ENCODE assay signal across 12 cellular contexts in genomic region chr4:139171878-139172691, GRCh38. TPM values are rescaled to one million over a fixed set of nuclear protein-coding genes. Genes with fewer than 3 reads are reported as not detected.
DNase-seq lines count a peak whose midpoint lies in the region; ATAC-seq, FAIRE-seq and TF ChIP-seq lines count a peak whose summit lies in the region.
"Had no signal": no experiment of that assay in that cellular context is flagged by ENCODE, and none has a peak within 500 bp of the region (broad histone marks: within the 10 kb centered on the region; RNA-seq: fewer than 3 reads in every experiment).

No MANE protein-coding gene starts in this region.

- no peak overlapping the region for H3K4me2 ChIP-seq in mesenchymal stem cell (ENCODE audit: low read length, poor library complexity, severe bottlenecking)

- no peak for DNase-seq in GM12891 (ENCODE audit: insufficient read length, low spot score)
- DNase-seq in adipocyte (ENCODE audit: low read depth): peak; percentile 84
- DNase-seq in mesenchymal stem cell: peak; percentile 53
- DNase-seq in vagina (ENCODE audit: extremely low spot score in 2 of 2): no peak
- DNase-seq in stimulated activated naive B cell treated with anti-CD40 and anti-IgM and Interleukin-4, amounts not matched to agents 10 μg/mL and 1 μg/mL and 100 μg/mL, for 72 hours: no peak
- DNase-seq: amygdala, T1000 had no signal

- ATAC-seq in HG02610 (IDR thresholded peaks at IDR 0.05; ENCODE audit: unreplicated experiment): no peak
- no peak for ATAC-seq in stimulated activated naive B cell treated with anti-CD40 and anti-IgM and Interleukin-4, amounts not matched to agents 10 μg/mL and 1 μg/mL and 100 μg/mL, for 72 hours (replicated peaks)
- ATAC-seq: sciatic nerve had no signal

- no peaks in the 10 kb centered on the region for H3K36me3 ChIP-seq in HUES64 (ENCODE audit: insufficient read depth, low read length)
- H3K36me3 ChIP-seq in adipocyte (ENCODE audit: control insufficient read depth, insufficient read depth, low read length, severe bottlenecking): no peaks in the 10 kb centered on the region
- H3K36me3 ChIP-seq in mesenchymal stem cell (ENCODE audit: control insufficient read depth in 1 of 2, insufficient read depth in 2 of 2, low read depth in 1 of 2, low read length in 2 of 2): no peaks in the 10 kb centered on the region
- no peaks in the 10 kb centered on the region for H3K36me3 ChIP-seq in vagina
- H3K36me3 ChIP-seq: thoracic aorta had no signal

- H4K91ac ChIP-seq in mesenchymal stem cell (ENCODE audit: low read length): no peak overlapping the region

- no peak for TF ChIP-seq CTCF in vagina (IDR thresholded peaks at IDR 0.05)

- H3K27ac Mint-ChIP-seq in stimulated activated naive B cell treated with anti-CD40 and anti-IgM and Interleukin-4, amounts not matched to agents 10 μg/mL and 1 μg/mL and 100 μg/mL, for 72 hours: no peak overlapping the region

- no peaks in the 10 kb centered on the region for H3K27me3 Mint-ChIP-seq in stimulated activated naive B cell treated with anti-CD40 and anti-IgM and Interleukin-4, amounts not matched to agents 10 μg/mL and 1 μg/mL and 100 μg/mL, for 72 hours

- H3K14ac ChIP-seq in mesenchymal stem cell (ENCODE audit: low read length in 2 of 2): no peak overlapping the region

- H3K4me1 ChIP-seq in HUES64 (ENCODE audit: insufficient read depth, low read length): peaks cover 43% of the 10 kb centered on the region
- H3K4me1 ChIP-seq in adipocyte (ENCODE audit: control insufficient read depth, insufficient read depth, low read length): peaks cover 31% of the 10 kb centered on the region
- H3K4me1 ChIP-seq in mesenchymal stem cell (ENCODE audit: control insufficient read depth, insufficient read depth, low read depth, low read length): peaks cover 3% of the 10 kb centered on the region
- peaks cover 49% of the 10 kb centered on the region for H3K4me1 ChIP-seq in vagina

- no peak overlapping the region for H3K9ac ChIP-seq in HUES64 (ENCODE audit: low read depth, low read length)
- no peak overlapping the region for H3K9ac ChIP-seq in adipocyte (ENCODE audit: low read length)
- peak overlapping the region; percentile 75 for H3K9ac ChIP-seq in mesenchymal stem cell (ENCODE audit: low read length)

- H3K36me3 Mint-ChIP-seq in stimulated activated naive B cell treated with anti-CD40 and anti-IgM and Interleukin-4, amounts not matched to agents 10 μg/mL and 1 μg/mL and 100 μg/mL, for 72 hours: no peaks in the 10 kb centered on the region

- H3K23ac ChIP-seq in mesenchymal stem cell (ENCODE audit: low read length in 2 of 2): no peak overlapping the region

- no peak overlapping the region for H2BK120ac ChIP-seq in mesenchymal stem cell (ENCODE audit: low read depth, low read length)

- H2BK5ac ChIP-seq in mesenchymal stem cell (ENCODE audit: low read depth, low read length, poor library complexity, severe bottlenecking): no peak overlapping the region

- H3K4ac ChIP-seq in mesenchymal stem cell (ENCODE audit: low read depth in 1 of 2, low read length in 2 of 2): no peak overlapping the region

- peaks cover 7% of the 10 kb centered on the region for H3K79me1 ChIP-seq in mesenchymal stem cell (replicated peaks; ENCODE audit: low read length, poor library complexity, severe bottlenecking)

- intact Hi-C loops in vagina (cut with DNase I): no loop called here

- H2BK15ac ChIP-seq in mesenchymal stem cell (ENCODE audit: low read depth, poor library complexity, severe bottlenecking): no peak overlapping the region

- no peak overlapping the region for H2BK12ac ChIP-seq in mesenchymal stem cell (ENCODE audit: low read length in 2 of 2)

- TF ChIP-seq POLR2A in GM12891 (IDR thresholded peaks at IDR 0.05; ENCODE audit: low read depth, low read length) (no peak), vagina (IDR thresholded peaks at IDR 0.05) (no peak)

- H2AK5ac ChIP-seq in mesenchymal stem cell (ENCODE audit: low read length, severe bottlenecking): no peak overlapping the region

- H3K9me3 Mint-ChIP-seq in stimulated activated naive B cell treated with anti-CD40 and anti-IgM and Interleukin-4, amounts not matched to agents 10 μg/mL and 1 μg/mL and 100 μg/mL, for 72 hours: no peaks in the 10 kb centered on the region

- H3K9me3 ChIP-seq in HUES64 (ENCODE audit: insufficient read depth, low read depth, low read length) (no peaks in the 10 kb centered on the region), adipocyte (ENCODE audit: control insufficient read depth, low read length) (no peaks in the 10 kb centered on the region), mesenchymal stem cell (ENCODE audit: control insufficient read depth, low read length) (no peaks in the 10 kb centered on the region), vagina (no peaks in the 10 kb centered on the region)
- H3K9me3 ChIP-seq: thoracic aorta had no signal

- H3K27ac ChIP-seq in HUES64 (ENCODE audit: low read depth, low read length) (peak overlapping the region; percentile 44; the same call in 1 of the 2 replicates), mesenchymal stem cell (ENCODE audit: low read length, poor library complexity, severe bottlenecking) (no peak overlapping the region), vagina (no peak overlapping the region)

- peaks cover 17% of the 10 kb centered on the region for H3K27me3 ChIP-seq in HUES64 (ENCODE audit: insufficient read depth, low read length)
- H3K27me3 ChIP-seq in adipocyte (replicated peaks; ENCODE audit: control insufficient read depth, insufficient read depth, low read length): no peaks in the 10 kb centered on the region
- no peaks in the 10 kb centered on the region for H3K27me3 ChIP-seq in mesenchymal stem cell (ENCODE audit: control insufficient read depth in 1 of 2, insufficient read depth in 1 of 2, low read length in 2 of 2)
- no peaks in the 10 kb centered on the region for H3K27me3 ChIP-seq in vagina

- 57% methylated on average over 6 of the region's 7 CpGs for WGBS in HUES64
- WGBS in mesenchymal stem cell: 42% methylated on average over 5 of the region's 7 CpGs

- H3K4me1 Mint-ChIP-seq in stimulated activated naive B cell treated with anti-CD40 and anti-IgM and Interleukin-4, amounts not matched to agents 10 μg/mL and 1 μg/mL and 100 μg/mL, for 72 hours: peaks cover 12 to 26% of the 10 kb centered on the region in 2 donors

- no peak overlapping the region for H2AFZ ChIP-seq in mesenchymal stem cell (ENCODE audit: low read depth, low read length)

- H3K4me3 Mint-ChIP-seq in stimulated activated naive B cell treated with anti-CD40 and anti-IgM and Interleukin-4, amounts not matched to agents 10 μg/mL and 1 μg/mL and 100 μg/mL, for 72 hours: no peak overlapping the region

- H4K8ac ChIP-seq in mesenchymal stem cell (ENCODE audit: low read length): no peak overlapping the region

- FAIRE-seq in GM12891 (lab: Jason Lieb, UNC): peak; percentile 43
- FAIRE-seq: GM12892 had no signal

- H3K18ac ChIP-seq in mesenchymal stem cell (ENCODE audit: low read depth in 1 of 2, low read length in 2 of 2): no peak overlapping the region

- no peak overlapping the region for H3K4me3 ChIP-seq in HUES64 (ENCODE audit: low read length)
- H3K4me3 ChIP-seq in adipocyte (ENCODE audit: low read length): peak overlapping the region; percentile 5
- peak overlapping the region in 1 of 2 experiments; percentile 69 for H3K4me3 ChIP-seq in mesenchymal stem cell (ENCODE audit: insufficient read depth in 1 of 2, low read depth in 1 of 2, low read length in 2 of 2)
- H3K4me3 ChIP-seq in vagina: no peak overlapping the region
- H3K4me3 ChIP-seq: thoracic aorta had no signal

TF ChIP-seq in GM12891, 5 proteins besides CTCF, POLR2A, EP300 and RAD21:
- no peak for TF ChIP-seq PAX5 (IDR thresholded peaks at IDR 0.05; ENCODE audit: insufficient read depth, low read length, severe bottlenecking)
- TF ChIP-seq SPI1 (IDR thresholded peaks at IDR 0.05; ENCODE audit: low read depth, low read length): no peak
- no peak for TF ChIP-seq POLR2AphosphoS5 (IDR thresholded peaks at IDR 0.05; ENCODE audit: low read depth, low read length)
- no peak for TF ChIP-seq POU2F2 (IDR thresholded peaks at IDR 0.05; ENCODE audit: low read depth, low read length)
- no peak for TF ChIP-seq TAF1 (IDR thresholded peaks at IDR 0.05; ENCODE audit: low read depth, low read length)

RNA-seq across cellular contexts. Expression of gene ELF2, which starts 4.9 kb away (rescaled TPM):
- polyA plus RNA-seq in GM12891 (2012; ENCODE audit: low read depth, missing spikeins): 15.5 TPM
- 19.0 TPM for polyA plus RNA-seq in HUES64 (2013, experiment 1 of 2)
- 25.2 TPM for polyA plus RNA-seq in HUES64 (2013, experiment 2 of 2)
- polyA plus RNA-seq in mesenchymal stem cell (2013, experiment 1 of 2): 20.6 TPM
- 21.3 TPM for polyA plus RNA-seq in mesenchymal stem cell (2013, experiment 2 of 2)
- total RNA-seq in vagina: 44.4 TPM

Comparison
In these comparisons a context has a peak if more than half of its experiments do, and no peak if none do; other contexts are left out.
1. DNase-seq: peak in adipocyte (single experiment) and mesenchymal stem cell (single experiment); none in GM12891 (single experiment), vagina (0 of 2) and stimulated activated naive B cell treated with anti-CD40 and anti-IgM and Interleukin-4, amounts not matched to agents 10 μg/mL and 1 μg/mL and 100 μg/mL, for 72 hours (single experiment).